23 cellular contexts compared by ENCODE assay signal in the genomic region with DNA sequence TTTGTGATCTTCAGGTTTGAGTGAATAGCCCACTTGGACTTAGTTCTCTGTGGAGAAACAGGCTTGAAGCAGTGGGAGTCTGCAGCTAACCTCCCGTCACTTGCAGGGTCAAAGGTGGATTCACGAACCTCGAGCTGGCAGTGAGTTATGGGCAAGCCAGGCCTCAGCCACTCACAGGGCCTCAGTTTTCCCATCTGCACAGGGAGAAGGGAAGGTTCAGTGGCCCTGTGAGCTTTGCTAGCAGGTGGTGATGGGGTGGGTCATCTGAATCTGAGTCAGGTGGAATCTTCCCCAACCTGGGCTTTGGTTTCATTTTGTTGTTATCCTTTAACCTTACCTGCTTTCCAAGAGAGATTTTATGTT.
DNase-seq lines count a peak whose midpoint lies in the region; ATAC-seq and TF ChIP-seq lines count a peak whose summit lies in the region.
"Had no signal": no experiment of that assay in that cellular context is flagged by ENCODE, and none has a peak within 500 bp of the region (broad histone marks: within the 10 kb centered on the region; RNA-seq: fewer than 3 reads in every experiment).

No MANE protein-coding gene starts in this region.

- H3K36me3 Mint-ChIP-seq in T-helper 17 cell (ENCODE audit: low read depth): peaks cover 1% of the 10 kb centered on the region
- H3K36me3 Mint-ChIP-seq: natural killer cell had no signal

- no peak overlapping the region for H3K27ac Mint-ChIP-seq in T-helper 17 cell
- H3K27ac Mint-ChIP-seq: HFFc6, natural killer cell, T-cell had no signal

- H3K27me3 Mint-ChIP-seq in T-helper 17 cell: no peaks in the 10 kb centered on the region

- H3K4me1 ChIP-seq in OCI-LY1 (ENCODE audit: insufficient read depth, low read length, severe bottlenecking): peaks cover 21% of the 10 kb centered on the region
- peaks cover 6% of the 10 kb centered on the region for H3K4me1 ChIP-seq in osteoblast (ENCODE audit: insufficient read depth, low read length)
- H3K4me1 ChIP-seq: parathyroid adenoma, tibial artery had no signal

- H3K4me1 Mint-ChIP-seq in T-helper 17 cell: peaks cover 3% of the 10 kb centered on the region

- peak overlapping the region; percentile 86 for H3K27ac ChIP-seq in OCI-LY1 (ENCODE audit: low read depth, low read length, poor library complexity, severe bottlenecking)
- peak overlapping the region; percentile 34 for H3K27ac ChIP-seq in osteoblast (ENCODE audit: low read depth, low read length)
- H3K27ac ChIP-seq: cardiac muscle cell, parathyroid adenoma, tibial artery had no signal

- in situ Hi-C loops in Caki2 (cut with HindIII; ENCODE audit: low pct_unique_long_range_greater_than_20kb, low sequenced_read_pairs): no loop called here
- in situ Hi-C loops in KBM-7 (cut with MboI; ENCODE audit: low pct_unique_long_range_greater_than_20kb, low sequenced_read_pairs): no loop called here

- H3K27me3 ChIP-seq in OCI-LY1 (ENCODE audit: insufficient read depth, low read length) (no peaks in the 10 kb centered on the region), osteoblast (ENCODE audit: insufficient read depth, low read length) (no peaks in the 10 kb centered on the region)
- H3K27me3 ChIP-seq: cardiac muscle cell, tibial artery had no signal

- no peaks in the 10 kb centered on the region for H3K9me2 ChIP-seq in OCI-LY1 (ENCODE audit: low read depth, low read length)

- peak overlapping the region; percentile 56 for H3K4me2 ChIP-seq in OCI-LY1 (ENCODE audit: low read length)
- H3K4me2 ChIP-seq in osteoblast (ENCODE audit: insufficient read depth, low read length): no peak overlapping the region

- no peak overlapping the region for H3K4me3 Mint-ChIP-seq in T-helper 17 cell
- H3K4me3 Mint-ChIP-seq: HFFc6, natural killer cell, T-cell had no signal

- H3K9me3 ChIP-seq in OCI-LY1 (ENCODE audit: low read length): no peaks in the 10 kb centered on the region
- H3K9me3 ChIP-seq in osteoblast (ENCODE audit: low read depth, low read length): no peaks in the 10 kb centered on the region
- no peaks in the 10 kb centered on the region for H3K9me3 ChIP-seq in T-helper 17 cell (ENCODE audit: control insufficient read depth, low read length, poor library complexity, severe bottlenecking)
- H3K9me3 ChIP-seq: tibial artery had no signal

- no peaks in the 10 kb centered on the region for H3F3A ChIP-seq in OCI-LY1 (ENCODE audit: insufficient read depth, low read length)

- no peaks in the 10 kb centered on the region for H3K79me2 ChIP-seq in OCI-LY1 (ENCODE audit: insufficient read depth, low read length)
- peaks cover 17% of the 10 kb centered on the region for H3K79me2 ChIP-seq in osteoblast (ENCODE audit: insufficient read depth, low read length)
- H3K79me2 ChIP-seq: parathyroid adenoma had no signal

- H3K4me3 ChIP-seq in OCI-LY1 (ENCODE audit: low read depth, low read length, poor library complexity, severe bottlenecking) (peak overlapping the region; percentile 10), osteoblast (ENCODE audit: insufficient read depth, low read length) (no peak overlapping the region)
- H3K4me3 ChIP-seq: cardiac muscle cell, tibial artery had no signal

- DNase-seq in Caki2 (ENCODE audit: low read depth) (peak; percentile 12), osteoblast (ENCODE audit: insufficient read length, low spot score, missing footprints) (no peak), KBM-7 (no peak), T-helper 17 cell (no peak)
- DNase-seq: activated CD4-positive, alpha-beta T cell treated with anti-CD3 and anti-CD28 coated beads, Interleukin-2, amount 50 U/mL, for 48 hours; activated T-cell treated with anti-CD3 and anti-CD28 coated beads, Interleukin-2, amount 50 U/mL, for 1 hour; amygdala; HFFc6; hypothalamus; kidney; natural killer cell; NCI-H1417; SIG-M5; stimulated activated CD4-positive, alpha-beta T cell treated with anti-CD3 and anti-CD28 coated beads, Interleukin-1b, Interleukin-23, amount 100 ng/mL, for 48 hours; stimulated activated naive CD8-positive, alpha-beta T cell treated with anti-CD3 and anti-CD28 coated beads, Interleukin-15, Interleukin-2, amounts not matched to agents 100 U/mL and 50 U/mL, for 24 hours; T-cell; tibial artery had no signal

- H3K36me3 ChIP-seq in OCI-LY1 (ENCODE audit: insufficient read depth, low read length) (no peaks in the 10 kb centered on the region), osteoblast (ENCODE audit: insufficient read depth, low read length) (peaks cover 25% of the 10 kb centered on the region)

- ATAC-seq in esophagus mucosa (peak; percentile 17), T-helper 17 cell (no peak), GM19351 (IDR thresholded peaks at IDR 0.05; ENCODE audit: unreplicated experiment) (no peak)
- ATAC-seq in activated CD4-positive, CD25-positive, alpha-beta regulatory T cell treated with anti-CD3 and anti-CD28 coated beads, Interleukin-2, amount 50 U/mL, for 24 hours: no peak
- ATAC-seq: natural killer cell; stimulated activated naive CD8-positive, alpha-beta T cell treated with anti-CD3 and anti-CD28 coated beads, Interleukin-15, Interleukin-2, amounts not matched to agents 100 U/mL and 50 U/mL, for 24 hours; T-cell had no signal

- H2AFZ ChIP-seq in OCI-LY1 (ENCODE audit: low read length): 0 out of 2 replicates have a peak overlapping the region, but pooled peaks have one; percentile 47
- no peak overlapping the region for H2AFZ ChIP-seq in osteoblast (ENCODE audit: low read length)
- H2AFZ ChIP-seq: parathyroid adenoma had no signal

- H3K9ac ChIP-seq in OCI-LY1 (ENCODE audit: low read length): peak overlapping the region; percentile 34; the same call in 1 of the 2 replicates
- H3K9ac ChIP-seq: parathyroid adenoma had no signal

- no peaks in the 10 kb centered on the region for H4K20me1 ChIP-seq in OCI-LY1 (ENCODE audit: insufficient read depth, low read length)
- H4K20me1 ChIP-seq in osteoblast (ENCODE audit: insufficient read depth, low read length): no peaks in the 10 kb centered on the region

- no peak for TF ChIP-seq CTCF in OCI-LY1 (IDR thresholded peaks at IDR 0.05; ENCODE audit: low read length)
- TF ChIP-seq CTCF in osteoblast (IDR thresholded peaks at IDR 0.05; ENCODE audit: extremely low read depth, low read depth, low read length): no peak
